ENCODE assay signal across 29 cellular contexts in the genomic region with DNA sequence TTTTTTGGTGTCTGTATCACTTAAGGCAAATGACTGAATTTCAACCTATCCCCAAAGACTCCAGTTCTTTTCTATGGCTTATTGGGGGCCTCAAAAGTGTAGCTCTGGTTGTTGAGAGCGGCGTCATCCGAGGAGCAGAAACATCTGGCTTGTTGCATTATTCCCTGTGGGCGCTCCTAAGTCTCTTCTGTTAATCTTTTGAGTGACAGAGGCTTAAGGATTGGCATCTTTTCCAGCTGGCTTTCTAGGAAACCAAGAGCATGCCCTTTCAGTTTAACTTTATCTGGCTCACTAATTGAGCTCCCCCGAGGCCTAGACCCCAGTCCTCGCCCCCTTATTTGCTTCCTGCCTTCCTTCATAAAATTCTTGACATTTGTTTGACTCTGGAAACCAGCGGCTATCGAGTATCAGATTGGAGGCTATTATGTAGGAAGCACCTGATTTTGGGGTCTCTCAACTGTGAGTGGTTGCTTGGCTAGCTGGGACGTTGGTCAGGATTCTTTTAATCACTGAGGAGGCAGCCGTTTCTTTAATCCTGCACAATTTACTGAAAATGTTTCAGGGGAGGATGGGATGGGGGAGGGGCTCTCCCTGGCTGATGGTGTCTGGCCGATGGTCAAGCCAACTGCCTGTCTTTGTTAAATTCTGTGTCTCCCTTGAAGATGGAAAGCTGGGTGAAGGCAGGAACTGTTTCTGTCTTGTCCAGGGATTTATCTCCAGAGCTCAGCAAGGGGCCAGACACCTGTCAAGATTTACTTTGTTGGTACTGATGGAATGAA. TPM values are rescaled to one million over a fixed set of nuclear protein-coding genes. Genes with fewer than 3 reads are reported as not detected.
DNase-seq lines count a peak whose midpoint lies in the region; ATAC-seq, FAIRE-seq and TF ChIP-seq lines count a peak whose summit lies in the region.
"Had no signal": no experiment of that assay in that cellular context is flagged by ENCODE, and none has a peak within 500 bp of the region (broad histone marks: within the 10 kb centered on the region; RNA-seq: fewer than 3 reads in every experiment).

No MANE protein-coding gene starts in this region.

- BruUV-seq in HepG2 (replicated peaks; lab: Mats Ljungman, UMichigan), result no TSS peak

- no peak overlapping the region for H3K27ac ChIP-seq in HepG2 (ENCODE audit: extremely low read length, insufficient read depth, low read length)
- no peak overlapping the region for H3K27ac ChIP-seq in right lobe of liver
- H3K27ac ChIP-seq in WERI-Rb-1, result 0 out of 2 replicates have a peak overlapping the region, but pooled peaks have one; percentile 45
- H3K27ac ChIP-seq in stomach, result no peak overlapping the region
- H3K27ac ChIP-seq: C4-2B, lower lobe of right lung, transverse colon had no signal

- peaks cover 40% of the 10 kb centered on the region for H3K4me1 Mint-ChIP-seq in nephron
- H3K4me1 Mint-ChIP-seq: activated CD4-positive, alpha-beta T cell treated with anti-CD3 and anti-CD28 coated beads for 36 hours had no signal

- H3K36me3 ChIP-seq in HepG2 (replicated peaks in 1 of 2; ENCODE audit: control insufficient read depth in 1 of 2, insufficient read depth in 2 of 2, low read length in 2 of 2), result no peaks in the 10 kb centered on the region
- H3K36me3 ChIP-seq in right lobe of liver, result no peaks in the 10 kb centered on the region
- H3K36me3 ChIP-seq in WERI-Rb-1, result no peaks in the 10 kb centered on the region
- H3K36me3 ChIP-seq in stomach, result no peaks in the 10 kb centered on the region
- H3K36me3 ChIP-seq: lower lobe of right lung, transverse colon had no signal

- TF ChIP-seq EP300 in HepG2 (IDR thresholded peaks at IDR 0.05; ENCODE audit: low read depth in 2 of 2, low read length in 2 of 2), result no peak
- no peak for TF ChIP-seq EP300 in HepG2 (CRISPR knock-in tag; IDR thresholded peaks at IDR 0.05; ENCODE audit: borderline replicate concordance)
- TF ChIP-seq EP300 in stomach (IDR thresholded peaks at IDR 0.05), result no peak

- peak overlapping the region in 1 of 3 experiments; percentile 20 for H3K27ac Mint-ChIP-seq in nephron
- H3K27ac Mint-ChIP-seq: activated CD4-positive, alpha-beta T cell treated with anti-CD3 and anti-CD28 coated beads for 36 hours; activated naive CD4-positive, alpha-beta T cell treated with anti-CD3 and anti-CD28 coated beads for 36 hours; stimulated activated naive CD8-positive, alpha-beta T cell treated with anti-CD3 and anti-CD28 coated beads, Interleukin-15, Interleukin-2, amounts not matched to agents 100 ng/mL and 50 ng/mL, for 24 hours; T-cell had no signal

- H3K36me3 Mint-ChIP-seq in nephron (ENCODE audit: low read depth), result peaks cover 3% of the 10 kb centered on the region
- H3K36me3 Mint-ChIP-seq: T-cell had no signal

- H3K9me3 Mint-ChIP-seq in nephron, result peaks cover 7% of the 10 kb centered on the region
- H3K9me3 Mint-ChIP-seq: activated naive CD4-positive, alpha-beta T cell treated with anti-CD3 and anti-CD28 coated beads for 36 hours; activated T-cell treated with anti-CD3 and anti-CD28 coated beads, Interleukin-2, amount 50 U/mL, for 4 hours; stimulated activated naive CD8-positive, alpha-beta T cell treated with anti-CD3 and anti-CD28 coated beads, Interleukin-15, Interleukin-2, amounts not matched to agents 100 ng/mL and 50 ng/mL, for 24 hours; T-cell had no signal

- H3K79me2 ChIP-seq in HepG2 (ENCODE audit: insufficient read depth, low read length), result peaks cover 70% of the 10 kb centered on the region

- DNase-seq in HepG2 (ENCODE audit: low spot score), result no peak
- DNase-seq in right lobe of liver, result no peak
- DNase-seq in WERI-Rb-1, result peak; percentile 51
- DNase-seq in NCI-H146 treated with DMSO at 0.1 percent for 48 hours (lab: John Stamatoyannopoulos, UW; ENCODE audit: unreplicated experiment), result no peak
- DNase-seq in stomach, result no peak
- DNase-seq in NOMO-1 treated with dmso at 0.1 percent for 144 hours (lab: John Stamatoyannopoulos, UW; ENCODE audit: unreplicated experiment), result no peak
- no peak for DNase-seq in AG08396 (ENCODE audit: low spot score)
- DNase-seq: activated CD4-positive, alpha-beta T cell treated with anti-CD3 and anti-CD28 coated beads for 36 hours; activated CD8-positive, alpha-beta memory T cell treated with anti-CD3 and anti-CD28 coated beads for 24 hours; activated naive CD4-positive, alpha-beta T cell treated with anti-CD3 and anti-CD28 coated beads for 36 hours; activated T-cell treated with anti-CD3 and anti-CD28 coated beads, Interleukin-2, amount 50 U/mL, for 4 hours; aorta; cerebellar nuclear complex; effector CD4-positive, alpha-beta T cell; foreskin melanocyte; hypothalamus; islet precursor cell; lower lobe of right lung; mucosa of descending colon; NCI-H1436; NCI-H774; PC-3; SHP77 treated with DMSO at 0.1 percent for 48 hours; T-cell; transverse colon had no signal

- no peak overlapping the region; the same call in 1 of the 2 replicates for H3K9ac ChIP-seq in HepG2 (ENCODE audit: insufficient read depth, low read depth, low read length)

- H3K27me3 ChIP-seq in HepG2 (ENCODE audit: control insufficient read depth in 1 of 2, insufficient read depth in 2 of 2, low read length in 2 of 2) (no peaks in the 10 kb centered on the region; a peak in 1 of 5 replicates), right lobe of liver (no peaks in the 10 kb centered on the region), WERI-Rb-1 (ENCODE audit: insufficient read depth, low read depth, severe bottlenecking) (peaks cover 18% of the 10 kb centered on the region), stomach (peaks cover 10 to 52% (median 25%) of the 10 kb centered on the region in 3 donors)

- no peak for TF ChIP-seq CTCF in HepG2 (CRISPR knock-in tag; IDR thresholded peaks at IDR 0.05)
- TF ChIP-seq CTCF in right lobe of liver (IDR thresholded peaks at IDR 0.05), result no peak
- no peak for TF ChIP-seq CTCF in WERI-Rb-1 (IDR thresholded peaks at IDR 0.05; ENCODE audit: low read depth, low read length)
- no peak for TF ChIP-seq CTCF in nephron (IDR thresholded peaks at IDR 0.05; ENCODE audit: unreplicated experiment in 3 of 3)
- no peak for TF ChIP-seq CTCF in stomach (IDR thresholded peaks at IDR 0.05)

- no peak for FAIRE-seq in HepG2 (lab: Jason Lieb, UNC)

- H3K4me3 Mint-ChIP-seq in nephron, result peak overlapping the region; percentile 12 to 84 (median 77)
- H3K4me3 Mint-ChIP-seq: activated CD4-positive, alpha-beta T cell treated with anti-CD3 and anti-CD28 coated beads for 36 hours; activated naive CD4-positive, alpha-beta T cell treated with anti-CD3 and anti-CD28 coated beads for 36 hours; activated T-cell treated with anti-CD3 and anti-CD28 coated beads, Interleukin-2, amount 50 U/mL, for 4 hours; stimulated activated naive CD8-positive, alpha-beta T cell treated with anti-CD3 and anti-CD28 coated beads, Interleukin-15, Interleukin-2, amounts not matched to agents 100 ng/mL and 50 ng/mL, for 24 hours; T-cell had no signal

- H3K4me1 ChIP-seq in HepG2 (ENCODE audit: insufficient read depth, low read length) (peaks cover 65% of the 10 kb centered on the region), right lobe of liver (peaks cover 0 to 40% (median 18%) of the 10 kb centered on the region in 4 donors), stomach (peaks cover 5 to 33% (median 15%) of the 10 kb centered on the region in 4 donors)
- H3K4me1 ChIP-seq: lower lobe of right lung had no signal

- H3K4me2 ChIP-seq in HepG2 (ENCODE audit: low read depth, low read length), result peak overlapping the region; percentile 75

- ATAC-seq in HepG2 (no peak), right lobe of liver (no peak)
- ATAC-seq: activated CD4-positive, alpha-beta T cell treated with anti-CD3 and anti-CD28 coated beads for 36 hours; activated T-cell treated with anti-CD3 and anti-CD28 coated beads, Interleukin-2, amount 50 U/mL, for 4 hours; HCT116; lower lobe of right lung; mucosa of descending colon; PC-3; T-cell had no signal

- WGBS in HepG2 (ENCODE audit: low lambda C conversion rate), result 85% methylated on average over 11 of the region's 11 CpGs
- 65% methylated on average over 11 of the region's 11 CpGs for WGBS in right lobe of liver (ENCODE audit: insufficient coverage, low coverage, low lambda C conversion rate, missing lambda C conversion rate)
- 45 to 53% (median 48%) methylated on average over 11 of the region's 11 CpGs for WGBS in stomach, 5 donors

- TF ChIP-seq POLR2A in HepG2 (IDR thresholded peaks at IDR 0.05; ENCODE audit: insufficient read depth in 1 of 2, low read depth in 2 of 2, low read length in 2 of 2), result no peak
- TF ChIP-seq POLR2A in right lobe of liver (IDR thresholded peaks at IDR 0.05), result no peak
- TF ChIP-seq POLR2A in stomach (IDR thresholded peaks at IDR 0.05), result no peak

- H4K20me1 ChIP-seq in HepG2 (ENCODE audit: insufficient read depth, low read length), result no peaks in the 10 kb centered on the region; the same call in none of the 2 replicates

- H2AFZ ChIP-seq in HepG2 (ENCODE audit: low read length), result no peak overlapping the region

- H3K4me3 ChIP-seq in HepG2 (replicated peaks in 1 of 3; ENCODE audit: insufficient read depth in 1 of 3, low read depth in 2 of 3, low read length in 3 of 3) (peak overlapping the region in 1 of 3 experiments; percentile 5; a peak in 1 of 6 replicates), right lobe of liver (no peak overlapping the region), WERI-Rb-1 (ENCODE audit: low read depth, low read length) (no peak overlapping the region), stomach (no peak overlapping the region)
- H3K4me3 ChIP-seq: lower lobe of right lung, mucosa of descending colon, transverse colon had no signal

- POLR2A ChIA-PET in HepG2 (lab: Yijun Ruan, JAX), result interaction anchor here (0.9 kb wide), 1 partner anchor 32 kb away, joined by 3 read pairs; no protein-coding TSS in a partner anchor

- in situ Hi-C loops in HepG2 (cut with HindIII; ENCODE audit: extremely low pct_ligation_motif_present, low pct_unique_long_range_greater_than_20kb), result no loop called here

- no peak for TF ChIP-seq RAD21 in HepG2 (CRISPR knock-in tag; IDR thresholded peaks at IDR 0.05)

- H3K9me3 ChIP-seq in HepG2 (ENCODE audit: low read length) (no peaks in the 10 kb centered on the region), right lobe of liver (no peaks in the 10 kb centered on the region), WERI-Rb-1 (ENCODE audit: severe bottlenecking) (no peaks in the 10 kb centered on the region), stomach (no peaks in the 10 kb centered on the region)
- H3K9me3 ChIP-seq: lower lobe of right lung, mucosa of descending colon, transverse colon had no signal

- H3K27me3 Mint-ChIP-seq in nephron (ENCODE audit: low read depth), result peaks cover 57% of the 10 kb centered on the region

- CTCF ChIA-PET in HepG2 (lab: Yijun Ruan, JAX; ENCODE audit: low intra/inter-chr PET ratio, low total read pairs), result no interaction called here

- intact Hi-C loops in HepG2 (cut with micrococcal nuclease; ENCODE audit: unreplicated experiment), result loop anchor here (10.0 kb wide), 1 partner anchor 67 kb away; no protein-coding TSS in a partner anchor
- intact Hi-C loops in right lobe of liver (cut with DNase I), result loop anchor here in 1 of 2 donors (10.0 kb wide), 1 partner anchor 53 kb away; no protein-coding TSS in a partner anchor
- intact Hi-C loops in stomach (cut with DNase I; ENCODE audit: low total_unique reads), result no loop called here

RNA-seq across cellular contexts. Expression of gene SMOC1, which starts 3.1 kb away (rescaled TPM):
- total RNA-seq in HepG2 (2016; rRNA removed; fragmentation: Illumina TruSeq; extraction: Trizol), result 7.3 and 17.8 TPM in 2 replicates
- 9.0 and 10.2 TPM in 2 replicates for total RNA-seq in HepG2 (2016; cell fraction: cytosol; rRNA removed; fragmentation: Illumina TruSeq; extraction: Trizol; ENCODE audit: low read depth)
- total RNA-seq in HepG2 (2016; cell fraction: insoluble cytoplasmic fraction; rRNA removed; fragmentation: Illumina TruSeq; extraction: Trizol), result 6.2 and 18.0 TPM in 2 replicates
- total RNA-seq in HepG2 (2016; cell fraction: membrane; rRNA removed; fragmentation: Illumina TruSeq; extraction: Trizol), result 6.9 and 8.3 TPM in 2 replicates
- 20.7 and 28.1 TPM in 2 replicates for total RNA-seq in HepG2 (2016; cell fraction: nucleus; rRNA removed; fragmentation: Illumina TruSeq; extraction: Trizol)
- 35.6 and 42.1 TPM in 2 replicates for polyA plus RNA-seq in HepG2 (2011; rRNA removed)
- polyA plus RNA-seq in HepG2 (2011; cell fraction: cytosol; rRNA removed), result 32.2 and 39.1 TPM in 2 replicates
- 47.2 and 50.5 TPM in 2 replicates for polyA plus RNA-seq in HepG2 (2011; cell fraction: nucleus; rRNA removed)
- 31.2 and 40.4 TPM in 2 replicates for polyA plus RNA-seq in HepG2 (2012)
- polyA plus RNA-seq in HepG2 (2016; cell fraction: cytosol; fragmentation: Illumina TruSeq; extraction: Trizol; ENCODE audit: low read depth), result 2.0 and 2.9 TPM in 2 replicates
- polyA plus RNA-seq in HepG2 (2016; cell fraction: insoluble cytoplasmic fraction; fragmentation: Illumina TruSeq; extraction: Trizol; ENCODE audit: low read depth), result 11.7 and 14.0 TPM in 2 replicates
- polyA plus RNA-seq in HepG2 (2016; cell fraction: membrane; fragmentation: Illumina TruSeq; extraction: Trizol; ENCODE audit: low read depth), result 3.9 TPM in 2 replicates
- polyA plus RNA-seq in HepG2 (2016; cell fraction: nucleus; fragmentation: Illumina TruSeq; extraction: Trizol; ENCODE audit: insufficient read depth, low read depth), result 47.9 and 54.1 TPM in 2 replicates
- polyA minus RNA-seq in HepG2 (2011; rRNA and poly(A)+ RNA removed; ENCODE audit: low replicate concordance), result 31.7 and 106 TPM in 2 replicates
- polyA minus RNA-seq in HepG2 (2011; cell fraction: cytosol; rRNA and poly(A)+ RNA removed), result 26.9 and 29.0 TPM in 2 replicates
- 31.0 and 31.3 TPM in 2 replicates for polyA minus RNA-seq in HepG2 (2011; cell fraction: nucleus; rRNA and poly(A)+ RNA removed)
- total RNA-seq in right lobe of liver, result 10 to 100 TPM; 22.3 to 88.5 (median 45.4) TPM
- 1 to 10 TPM in 3 of 5 donors, not detected in 2; 2.2 to 3.3 (median 2.8) TPM for total RNA-seq in stomach
- polyA plus RNA-seq in stomach, result 1 to 10 TPM; 1.2 to 2.0 (median 1.5) TPM
- total RNA-seq: activated CD4-positive, alpha-beta T cell treated with anti-CD3 and anti-CD28 coated beads for 36 hours; activated naive CD4-positive, alpha-beta T cell treated with anti-CD3 and anti-CD28 coated beads for 36 hours; PC-3; T-cell had no signal
